ENCODE assay signal across 21 cellular contexts in genomic region chr2:46922049-46922448, GRCh38. TPM values are rescaled to one million over a fixed set of nuclear protein-coding genes. Genes with fewer than 3 reads are reported as not detected.
DNase-seq lines count a peak whose midpoint lies in the region; ATAC-seq and TF ChIP-seq lines count a peak whose summit lies in the region.
"Had no signal": no experiment of that assay in that cellular context is flagged by ENCODE, and none has a peak within 500 bp of the region (broad histone marks: within the 10 kb centered on the region; RNA-seq: fewer than 3 reads in every experiment).

No MANE protein-coding gene starts in this region.

- H3K4me3 ChIP-seq in DND-41 (ENCODE audit: low read depth in 1 of 2, low read length in 2 of 2) (peak overlapping the region in 1 of 2 experiments; percentile 4; a peak in 1 of 4 replicates), IMR-90 (ENCODE audit: insufficient read depth, low read depth, low read length) (no peak overlapping the region)
- H3K4me3 ChIP-seq: heart left ventricle had no signal

- H3K36me3 Mint-ChIP-seq in activated CD8-positive, alpha-beta T cell treated with anti-CD3 and anti-CD28 coated beads, Interleukin-2, amount 10 ng/mL, durations not matched to agents 7 days and 5 days (ENCODE audit: low read depth) = peaks cover 22% of the 10 kb centered on the region
- H3K36me3 Mint-ChIP-seq in activated CD4-positive, alpha-beta memory T cell treated with anti-CD3 and anti-CD28 coated beads, Interleukin-2, amount 10 ng/mL, durations not matched to agents 7 days and 5 days (ENCODE audit: low read depth) = peaks cover 15% of the 10 kb centered on the region

- peaks cover 5 to 26% of the 10 kb centered on the region in 2 experiments; a peak in 2 of 4 replicates for H3K79me1 ChIP-seq in IMR-90 (ENCODE audit: low read depth in 1 of 2, low read length in 2 of 2)

- H2AFZ ChIP-seq in DND-41 (ENCODE audit: low read depth, low read length) (no peak overlapping the region), IMR-90 (replicated peaks; ENCODE audit: low read length, poor library complexity) (no peak overlapping the region)

- H3K27me3 Mint-ChIP-seq in activated CD8-positive, alpha-beta T cell treated with anti-CD3 and anti-CD28 coated beads, Interleukin-2, amount 10 ng/mL, durations not matched to agents 7 days and 5 days (ENCODE audit: low read depth) = no peaks in the 10 kb centered on the region
- H3K27me3 Mint-ChIP-seq in activated CD4-positive, alpha-beta memory T cell treated with anti-CD3 and anti-CD28 coated beads, Interleukin-2, amount 10 ng/mL, durations not matched to agents 7 days and 5 days = peaks cover 6% of the 10 kb centered on the region
- H3K27me3 Mint-ChIP-seq: activated CD4-positive, alpha-beta T cell treated with anti-CD3 and anti-CD28 coated beads, Interleukin-2, amount 10 ng/mL, durations not matched to agents 24 days and 14 days; B cell had no signal

- H2BK15ac ChIP-seq in IMR-90 (ENCODE audit: low read depth, low read length) = 0 out of 3 replicates have a peak overlapping the region, but pooled peaks have one; percentile 27

- peaks cover 6% of the 10 kb centered on the region for H3K9me3 ChIP-seq in DND-41 (ENCODE audit: insufficient read depth, low read length, severe bottlenecking)
- peaks cover 9% of the 10 kb centered on the region for H3K9me3 ChIP-seq in IMR-90 (ENCODE audit: control insufficient read depth, insufficient read depth, low read length)
- H3K9me3 ChIP-seq: neutrophil had no signal

- TF ChIP-seq CTCF in DND-41 (IDR thresholded peaks at IDR 0.05; ENCODE audit: borderline replicate concordance, extremely low read depth, low read length, poor library complexity, severe bottlenecking) (no peak), IMR-90 (conservative IDR thresholded peaks at IDR 0.05; ENCODE audit: low read depth, low read length) (no peak)

- H3K9ac ChIP-seq in DND-41 (ENCODE audit: low read depth, low read length) (peak overlapping the region; percentile 43), IMR-90 (ENCODE audit: low read depth, low read length) (no peak overlapping the region; the same call in 1 of the 2 replicates)

- CTCF ChIA-PET in IMR-90 (lab: Yijun Ruan, JAX) = no interaction called here
- CTCF ChIA-PET in activated CD8-positive, alpha-beta T cell treated with anti-CD3 and anti-CD28 coated beads, Interleukin-2, amount 10 ng/mL, durations not matched to agents 7 days and 5 days (lab: Charles Lee) = interaction anchor here (0.6 to 3.5 kb wide), 7 partner anchors 9 to 401 kb away, joined by 3 to 16 read pairs (median 6); no protein-coding TSS in a partner anchor
- CTCF ChIA-PET in activated CD4-positive, alpha-beta memory T cell treated with anti-CD3 and anti-CD28 coated beads, Interleukin-2, amount 10 ng/mL, durations not matched to agents 7 days and 5 days (lab: Charles Lee) = interaction anchor here (1.5 to 3.5 kb wide), 3 partner anchors 7 to 22 kb away, joined by 4 to 23 read pairs (median 7); no protein-coding TSS in a partner anchor

- no TSS peak for BruUV-seq in IMR-90 (replicated peaks; lab: Mats Ljungman, UMichigan)

- H3K4me1 Mint-ChIP-seq in activated CD8-positive, alpha-beta T cell treated with anti-CD3 and anti-CD28 coated beads, Interleukin-2, amount 10 ng/mL, durations not matched to agents 7 days and 5 days (ENCODE audit: low read depth) = peaks cover 41% of the 10 kb centered on the region
- H3K4me1 Mint-ChIP-seq in activated CD4-positive, alpha-beta memory T cell treated with anti-CD3 and anti-CD28 coated beads, Interleukin-2, amount 10 ng/mL, durations not matched to agents 7 days and 5 days = peaks cover 29% of the 10 kb centered on the region

- no peak overlapping the region for H3K18ac ChIP-seq in IMR-90 (ENCODE audit: low read depth, low read length)

- H3K4me1 ChIP-seq in DND-41 (ENCODE audit: insufficient read depth, low read length) (peaks cover 78% of the 10 kb centered on the region), IMR-90 (ENCODE audit: control insufficient read depth, insufficient read depth, low read length) (no peaks in the 10 kb centered on the region; the same call in 1 of the 2 replicates)

- intact Hi-C loops in IMR-90 (cut with micrococcal nuclease) = no loop called here

- H3K36me3 ChIP-seq in DND-41 (ENCODE audit: insufficient read depth, low read length) (no peaks in the 10 kb centered on the region), IMR-90 (ENCODE audit: control insufficient read depth, insufficient read depth, low read length) (0 out of 2 replicates have a peak, but pooled peaks cover 3% of the 10 kb centered on the region)
- H3K36me3 ChIP-seq: heart left ventricle, neutrophil had no signal

- H3K27me3 ChIP-seq in DND-41 (ENCODE audit: insufficient read depth, low read length, poor library complexity) (no peaks in the 10 kb centered on the region), IMR-90 (ENCODE audit: control insufficient read depth, insufficient read depth, low read length) (no peaks in the 10 kb centered on the region)
- H3K27me3 ChIP-seq: heart left ventricle, neutrophil had no signal

- H2BK20ac ChIP-seq in IMR-90 (ENCODE audit: low read depth, low read length) = no peak overlapping the region

- in situ Hi-C loops in IMR-90 (cut with MboI; ENCODE audit: low sequenced_read_pairs) = no loop called here

- peaks cover 46% of the 10 kb centered on the region for H3K79me2 ChIP-seq in DND-41 (ENCODE audit: insufficient read depth, low read length)

- peak overlapping the region; percentile 62 for H3K27ac Mint-ChIP-seq in activated CD8-positive, alpha-beta T cell treated with anti-CD3 and anti-CD28 coated beads, Interleukin-2, amount 10 ng/mL, durations not matched to agents 7 days and 5 days
- no peak overlapping the region for H3K27ac Mint-ChIP-seq in activated CD4-positive, alpha-beta memory T cell treated with anti-CD3 and anti-CD28 coated beads, Interleukin-2, amount 10 ng/mL, durations not matched to agents 7 days and 5 days
- H3K27ac Mint-ChIP-seq: activated T-helper 1 cell treated with anti-CD3 and anti-CD28 coated beads, Interleukin-12 subunit alpha, Interleukin-12 subunit beta, Interleukin-2, Interleukin-4 antibody, amounts not matched to agents 30 ng/mL and 10 ng/mL and 1 ng/mL, durations not matched to agents 14 hours and 24 hours and 36 hours had no signal

- no peak overlapping the region for H3K4ac ChIP-seq in IMR-90 (ENCODE audit: low read depth, low read length)

- POLR2A ChIA-PET in IMR-90 (lab: Charles Lee; ENCODE audit: unreplicated experiment) = no interaction called here
- POLR2A ChIA-PET in activated CD8-positive, alpha-beta T cell treated with anti-CD3 and anti-CD28 coated beads, Interleukin-2, amount 10 ng/mL, durations not matched to agents 7 days and 5 days (lab: Charles Lee) = interaction anchor here (1.0 to 1.1 kb wide), 2 partner anchors 13 to 22 kb away, joined by 3 read pairs; no protein-coding TSS in a partner anchor
- POLR2A ChIA-PET in activated CD4-positive, alpha-beta memory T cell treated with anti-CD3 and anti-CD28 coated beads, Interleukin-2, amount 10 ng/mL, durations not matched to agents 7 days and 5 days (lab: Charles Lee) = no interaction called here

- peak overlapping the region; percentile 46 for H2BK5ac ChIP-seq in IMR-90 (ENCODE audit: low read depth, low read length, poor library complexity, severe bottlenecking)

- WGBS in IMR-90 (ENCODE audit: extremely low coverage in 2 of 2, insufficient read length in 1 of 2), 2 experiments = no CpG with 5 or more reads among the region's 4 CpGs

- H3K56ac ChIP-seq in IMR-90 (ENCODE audit: extremely low read depth, insufficient read depth, low read length) = no peak overlapping the region

- H3K27ac ChIP-seq in DND-41 (ENCODE audit: low read length) = peak overlapping the region; percentile 81
- no peak overlapping the region for H3K27ac ChIP-seq in IMR-90 (ENCODE audit: insufficient read depth, low read length)
- H3K27ac ChIP-seq: heart left ventricle, HL-60, neutrophil had no signal

- no peak for TF ChIP-seq RAD21 in IMR-90 (IDR thresholded peaks at IDR 0.05; ENCODE audit: low read length)

- DNase-seq in DND-41 = no peak
- peak; percentile 37 for DNase-seq in IMR-90
- no peak for DNase-seq in activated CD8-positive, alpha-beta T cell treated with anti-CD3 and anti-CD28 coated beads, Interleukin-2, amount 10 ng/mL, durations not matched to agents 7 days and 5 days
- peak; percentile 26 for DNase-seq in kidney tubule cell (ENCODE audit: low spot score)
- no peak for DNase-seq in cerebellum (ENCODE audit: low spot score)
- DNase-seq in activated CD4-positive, alpha-beta memory T cell treated with anti-CD3 and anti-CD28 coated beads, Interleukin-2, amount 10 ng/mL, durations not matched to agents 7 days and 5 days = no peak
- no peak for DNase-seq in stimulated activated CD8-positive, alpha-beta memory T cell treated with anti-CD3 and anti-CD28 coated beads, Interleukin-4, amount 100 ng/mL, for 48 hours
- no peak for DNase-seq in NCI-H146 treated with DMSO at 0.1 percent for 48 hours (lab: John Stamatoyannopoulos, UW; ENCODE audit: unreplicated experiment)
- DNase-seq: activated CD4-positive, alpha-beta T cell treated with anti-CD3 and anti-CD28 coated beads, Interleukin-2, amount 10 ng/mL, durations not matched to agents 24 days and 14 days; aorta; cortex of kidney; DMS153; heart left ventricle; mesenchymal stem cell; NCI-H774; right cardiac atrium; stimulated activated CD4-positive, alpha-beta T cell treated with anti-CD3 and anti-CD28 coated beads, Interleukin-1b, Interleukin-23, amount 100 ng/mL, for 48 hours had no signal

- H4K8ac ChIP-seq in IMR-90 (ENCODE audit: low read depth in 2 of 2, low read length in 2 of 2) = no peak overlapping the region

- H2AK5ac ChIP-seq in IMR-90 (ENCODE audit: low read depth, low read length) = no peak overlapping the region

- TF ChIP-seq POLR2A in IMR-90 (IDR thresholded peaks at IDR 0.05; ENCODE audit: low read depth, low read length) = no peak

- no peak overlapping the region for H2BK120ac ChIP-seq in IMR-90 (ENCODE audit: low read depth, low read length)

- H3K4me2 ChIP-seq in DND-41 (ENCODE audit: insufficient read depth, low read length) (peak overlapping the region; percentile 50), IMR-90 (ENCODE audit: low read depth, low read length) (no peak overlapping the region)

- H4K20me1 ChIP-seq in DND-41 (ENCODE audit: insufficient read depth, low read length) = no peaks in the 10 kb centered on the region
- no peaks in the 10 kb centered on the region for H4K20me1 ChIP-seq in IMR-90 (ENCODE audit: insufficient read depth, low read length)

- no peak overlapping the region for H3K23ac ChIP-seq in IMR-90 (ENCODE audit: low read depth, low read length)

- no peak overlapping the region for H2AK9ac ChIP-seq in IMR-90 (replicated peaks; ENCODE audit: low read depth, low read length, poor library complexity)

- no peak overlapping the region for H3K14ac ChIP-seq in IMR-90 (replicated peaks; ENCODE audit: low read depth, low read length)

- no peaks in the 10 kb centered on the region for H3K9me1 ChIP-seq in IMR-90 (ENCODE audit: insufficient read depth, low read length)

- no peak overlapping the region for H3K4me3 Mint-ChIP-seq in activated CD8-positive, alpha-beta T cell treated with anti-CD3 and anti-CD28 coated beads, Interleukin-2, amount 10 ng/mL, durations not matched to agents 7 days and 5 days
- no peak overlapping the region for H3K4me3 Mint-ChIP-seq in activated CD4-positive, alpha-beta memory T cell treated with anti-CD3 and anti-CD28 coated beads, Interleukin-2, amount 10 ng/mL, durations not matched to agents 7 days and 5 days
- H3K4me3 Mint-ChIP-seq: activated CD4-positive, alpha-beta T cell treated with anti-CD3 and anti-CD28 coated beads, Interleukin-2, amount 10 ng/mL, durations not matched to agents 24 days and 14 days; activated T-helper 1 cell treated with anti-CD3 and anti-CD28 coated beads, Interleukin-12 subunit alpha, Interleukin-12 subunit beta, Interleukin-2, Interleukin-4 antibody, amounts not matched to agents 30 ng/mL and 10 ng/mL and 1 ng/mL, durations not matched to agents 14 hours and 24 hours and 36 hours; B cell had no signal

- dilution Hi-C loops in IMR-90 (cut with HindIII; ENCODE audit: low sequenced_read_pairs, unreplicated experiment) = no loop called here

- ATAC-seq in DND-41 (ENCODE audit: insufficient read depth, low read depth) (peak; percentile 34), IMR-90 (ENCODE audit: low read depth) (peak; percentile 36)
- ATAC-seq in activated CD8-positive, alpha-beta T cell treated with anti-CD3 and anti-CD28 coated beads, Interleukin-2, amount 10 ng/mL, durations not matched to agents 7 days and 5 days = peak; percentile 18
- ATAC-seq: heart left ventricle, right cardiac atrium had no signal

- peaks cover 11% of the 10 kb centered on the region for H3K9me3 Mint-ChIP-seq in activated CD8-positive, alpha-beta T cell treated with anti-CD3 and anti-CD28 coated beads, Interleukin-2, amount 10 ng/mL, durations not matched to agents 7 days and 5 days (ENCODE audit: insufficient read depth)
- H3K9me3 Mint-ChIP-seq in activated CD4-positive, alpha-beta memory T cell treated with anti-CD3 and anti-CD28 coated beads, Interleukin-2, amount 10 ng/mL, durations not matched to agents 7 days and 5 days = peaks cover 11% of the 10 kb centered on the region

- H4K91ac ChIP-seq in IMR-90 (ENCODE audit: insufficient read depth, low read depth, low read length) = no peak overlapping the region

- H4K5ac ChIP-seq in IMR-90 (ENCODE audit: low read depth, low read length) = no peak overlapping the region

RNA-seq across cellular contexts. Expression of gene MCFD2, which starts 6.4 kb away (rescaled TPM):
- total RNA-seq in IMR-90 (2012; rRNA removed) (177 and 219 TPM in 2 replicates), cerebellum (41.7 TPM)
- 127 and 145 TPM in 2 replicates for polyA plus RNA-seq in IMR-90 (2012; rRNA removed)
- 51.2 and 117 TPM in 2 replicates for polyA plus RNA-seq in IMR-90 (2012; cell fraction: cytosol; rRNA removed)
- polyA plus RNA-seq in IMR-90 (2012; cell fraction: nucleus; rRNA removed; ENCODE audit: low replicate concordance) = 56.9 and 86.4 TPM in 2 replicates
- 10 to 100 TPM; 41.7 to 44.3 TPM for total RNA-seq in activated CD8-positive, alpha-beta T cell treated with anti-CD3 and anti-CD28 coated beads, Interleukin-2, amount 10 ng/mL, durations not matched to agents 7 days and 5 days
- 10 to 100 TPM; 48.4 to 48.8 TPM for total RNA-seq in activated CD4-positive, alpha-beta memory T cell treated with anti-CD3 and anti-CD28 coated beads, Interleukin-2, amount 10 ng/mL, durations not matched to agents 7 days and 5 days

RNA-seq across cellular contexts. Expression of gene TTC7A, which starts 19.0 kb away (rescaled TPM):
- total RNA-seq in IMR-90 (2012; rRNA removed) = 10.6 and 11.8 TPM in 2 replicates
- 23.0 and 23.9 TPM in 2 replicates for polyA plus RNA-seq in IMR-90 (2012; rRNA removed)
- 13.6 and 14.0 TPM in 2 replicates for polyA plus RNA-seq in IMR-90 (2012; cell fraction: cytosol; rRNA removed)
- polyA plus RNA-seq in IMR-90 (2012; cell fraction: nucleus; rRNA removed; ENCODE audit: low replicate concordance) = 111 and 172 TPM in 2 replicates
- total RNA-seq in activated CD8-positive, alpha-beta T cell treated with anti-CD3 and anti-CD28 coated beads, Interleukin-2, amount 10 ng/mL, durations not matched to agents 7 days and 5 days = 10 to 100 TPM; 59.3 to 61.0 TPM
- 11.2 TPM for total RNA-seq in cerebellum
- total RNA-seq in activated CD4-positive, alpha-beta memory T cell treated with anti-CD3 and anti-CD28 coated beads, Interleukin-2, amount 10 ng/mL, durations not matched to agents 7 days and 5 days = 10 to 100 TPM; 59.3 to 62.0 TPM

Comparison
In these comparisons a context has a peak if more than half of its experiments do, and no peak if none do; other contexts are left out.
1. DNase-seq: peak in IMR-90 (single experiment) and kidney tubule cell (single experiment); none in DND-41 (single experiment), activated CD8-positive, alpha-beta T cell treated with anti-CD3 and anti-CD28 coated beads, Interleukin-2, amount 10 ng/mL, durations not matched to agents 7 days and 5 days (single experiment), cerebellum (single experiment), activated CD4-positive, alpha-beta memory T cell treated with anti-CD3 and anti-CD28 coated beads, Interleukin-2, amount 10 ng/mL, durations not matched to agents 7 days and 5 days (single experiment), stimulated activated CD8-positive, alpha-beta memory T cell treated with anti-CD3 and anti-CD28 coated beads, Interleukin-4, amount 100 ng/mL, for 48 hours (single experiment) and NCI-H146 treated with DMSO at 0.1 percent for 48 hours (single experiment).
2. Peak in every context shown above with its lines, with median percentiles within 50 percentile points of each other: ATAC-seq.